In genomic region chr6:146613947-146614346, GRCh38 we compare ENCODE assay signal across 30 cellular contexts. TPM values are rescaled to one million over a fixed set of nuclear protein-coding genes. Genes with fewer than 3 reads are reported as not detected.
"Had no signal": no experiment of that assay in that cellular context is flagged by ENCODE, and none has a peak within 500 bp of the region (broad histone marks: within the 10 kb centered on the region; RNA-seq: fewer than 3 reads in every experiment).

No MANE protein-coding gene starts in this region.

- H3K36me3 ChIP-seq: stomach, suprapubic skin, thoracic aorta, thyroid gland, tibial artery, tibial nerve, transverse colon, upper lobe of left lung, upper lobe of right lung, uterus, vagina had no signal

- H3K9me3 ChIP-seq: suprapubic skin, testis, thoracic aorta, thyroid gland, tibial artery, tibial nerve, transverse colon, upper lobe of left lung, upper lobe of right lung, uterus, vagina had no signal

- H3K27me3 ChIP-seq: stomach, suprapubic skin, testis, thyroid gland, tibial artery, tibial nerve, transverse colon, upper lobe of left lung, upper lobe of right lung, uterus, vagina had no signal

- H3K27ac ChIP-seq: stomach, suprapubic skin, testis, thoracic aorta, thyroid gland, tibial artery, tibial nerve, transverse colon, upper lobe of left lung, upper lobe of right lung, uterus, vagina had no signal

- DNase-seq: stimulated activated CD4-positive, alpha-beta T cell treated with anti-CD3 and anti-CD28 coated beads, Interleukin-2, amount 100 ng/mL, for 48 hours; stimulated activated CD4-positive, alpha-beta T cell treated with anti-CD3 and anti-CD28 coated beads, Interleukin-4, amount 100 ng/mL, for 1 hour; stimulated activated CD4-positive, alpha-beta T cell treated with anti-CD3 and anti-CD28 coated beads, Interleukin-4, amount 100 ng/mL, for 24 hours; stimulated activated CD4-positive, alpha-beta T cell treated with anti-CD3 and anti-CD28 coated beads, Interleukin-4, amount 100 ng/mL, for 4 hours; stimulated activated CD8-positive, alpha-beta memory T cell treated with anti-CD3 and anti-CD28 coated beads, Interleukin-4, amount 100 ng/mL, for 48 hours; stimulated activated naive B cell treated with anti-CD40 and anti-IgM and Interleukin-4, amounts not matched to agents 10 μg/mL and 1 μg/mL and 100 μg/mL, for 72 hours; stimulated activated naive CD4-positive, alpha-beta T cell; stimulated activated naive CD4-positive, alpha-beta T cell treated with Interleukin-2 at 50 U/mL for 16 hours; stimulated activated naive CD8-positive, alpha-beta T cell treated with anti-CD3 and anti-CD28 coated beads, Interleukin-15, amount 100 ng/mL, for 72 hours; stimulated activated naive CD8-positive, alpha-beta T cell treated with anti-CD3 and anti-CD28 coated beads, Interleukin-15, Interleukin-2, amounts not matched to agents 100 U/mL and 50 U/mL, for 24 hours; stomach; substantia nigra; testis; thyroid gland; tibial artery; transverse colon; trophoblast cell; upper lobe of left lung; upper lobe of right lung; uterus had no signal

- H3K4me1 ChIP-seq: stomach, suprapubic skin, testis, thyroid gland, tibial artery, tibial nerve, transverse colon, upper lobe of left lung, upper lobe of right lung, uterus, vagina had no signal

- ATAC-seq: stimulated activated effector memory CD8-positive, alpha-beta T cell treated with anti-CD3 and anti-CD28 coated beads, Interleukin-12 subunit alpha, Interleukin-12 subunit beta, amount 100 ng/mL, for 72 hours; stimulated activated memory B cell treated with anti-CD40 and anti-IgM and Interleukin-4, amounts not matched to agents 10 μg/mL and 1 μg/mL and 100 μg/mL, for 72 hours; stimulated activated naive B cell treated with anti-CD40 and anti-IgM and Interleukin-4, amounts not matched to agents 10 μg/mL and 1 μg/mL and 100 μg/mL, for 72 hours; stimulated activated naive CD8-positive, alpha-beta T cell treated with anti-CD3 and anti-CD28 coated beads, Interleukin-15, amount 100 ng/mL, for 72 hours; stimulated activated naive CD8-positive, alpha-beta T cell treated with anti-CD3 and anti-CD28 coated beads, Interleukin-15, Interleukin-2, amounts not matched to agents 100 U/mL and 50 U/mL, for 24 hours; upper lobe of right lung had no signal

- FAIRE-seq: urothelium cell line had no signal

- H3K4me3 ChIP-seq: stomach, suprapubic skin, testis, thoracic aorta, thyroid gland, tibial artery, tibial nerve, transverse colon, upper lobe of left lung, upper lobe of right lung, uterus, vagina had no signal

RNA-seq across cellular contexts. Expression of gene ADGB, which starts 15.2 kb away (rescaled TPM):
- total RNA-seq: subcutaneous adipose tissue, thoracic aorta, tibial nerve, upper lobe of right lung, ureter, vagina had no signal
- polyA plus RNA-seq: stomach, urinary bladder had no signal
